Comparison of ENCODE assay signal across 8 cellular contexts in genomic region chr2:230798769-230799399, GRCh38.
DNase-seq lines count a peak whose midpoint lies in the region; ATAC-seq and TF ChIP-seq lines count a peak whose summit lies in the region.

No MANE protein-coding gene starts in this region.

- H3K9ac ChIP-seq in liver (ENCODE audit: low read depth in 1 of 2, low read length in 2 of 2) = no peak overlapping the region

- 52% methylated on average over 4 of the region's 4 CpGs for WGBS in liver

- no peak overlapping the region for H3K4me3 Mint-ChIP-seq in MCF 10A (ENCODE audit: unreplicated experiment)

- no peak overlapping the region for H3K27ac ChIP-seq in liver (ENCODE audit: low read depth in 1 of 2, low read length in 2 of 2)

- H3K9me3 ChIP-seq in liver (ENCODE audit: control insufficient read depth in 4 of 4, low read length in 3 of 4) = no peaks in the 10 kb centered on the region

- intact Hi-C loops in MCF 10A (cut with micrococcal nuclease) = loop anchor here (1.0 to 5.0 kb wide), 6 partner anchors 47 to 790 kb away; partner anchors contain the start of gene SP100

- CTCF ChIA-PET in MCF 10A (lab: Yijun Ruan, JAX) = interaction anchor here (0.5 to 3.2 kb wide), 49 partner anchors 9 to 998 kb away, joined by 3 to 21 read pairs (median 3); partner anchors contain the start of gene CAB39

- no peak overlapping the region for H3K27ac Mint-ChIP-seq in MCF 10A (ENCODE audit: low read depth, unreplicated experiment)

- peaks cover 1 to 15% (median 9%) of the 10 kb centered on the region in 4 donors for H3K36me3 ChIP-seq in liver (ENCODE audit: control insufficient read depth in 4 of 4, insufficient read depth in 3 of 4, low read depth in 1 of 4, low read length in 3 of 4)

- ATAC-seq in HG02840 (IDR thresholded peaks at IDR 0.05; ENCODE audit: low FRiP score, unreplicated experiment) (no peak), GM21717 (IDR thresholded peaks at IDR 0.05; ENCODE audit: unreplicated experiment) (no peak)

- TF ChIP-seq RAD21 in liver (IDR thresholded peaks at IDR 0.05) = peak; percentile 79 to 85

- TF ChIP-seq CTCF in MCF 10A (IDR thresholded peaks at IDR 0.05; ENCODE audit: unreplicated experiment) (peak; percentile 75), liver (IDR thresholded peaks at IDR 0.05; ENCODE audit: low read depth, low read length, missing input control) (peak; percentile 53)

- H3K4me3 ChIP-seq in liver (ENCODE audit: low read depth in 1 of 3, low read length in 3 of 3) = no peak overlapping the region

- H3K9me3 Mint-ChIP-seq in MCF 10A (ENCODE audit: unreplicated experiment) = peaks cover 6% of the 10 kb centered on the region

- peaks cover 9% of the 10 kb centered on the region for H3K4me1 Mint-ChIP-seq in MCF 10A (ENCODE audit: insufficient read depth, unreplicated experiment)

- no TSS peak for BruUV-seq in MCF 10A (replicated peaks; lab: Mats Ljungman, UMichigan)

- no peaks in the 10 kb centered on the region for H3K27me3 ChIP-seq in liver (ENCODE audit: control insufficient read depth in 4 of 4, insufficient read depth in 4 of 4, low read length in 3 of 4)

- no peaks in the 10 kb centered on the region for H3K27me3 Mint-ChIP-seq in MCF 10A (ENCODE audit: insufficient read depth, unreplicated experiment)

- DNase-seq in NCI-H2196 (lab: John Stamatoyannopoulos, UW; ENCODE audit: unreplicated experiment) (peak; percentile 66), NCI-H2196 treated with DMSO at 0.1 percent for 48 hours (lab: John Stamatoyannopoulos, UW; ENCODE audit: unreplicated experiment) (no peak), HuH-7 (ENCODE audit: low spot score) (peak; percentile 28), SHP77 treated with DMSO at 0.1 percent for 48 hours (lab: John Stamatoyannopoulos, UW) (peak; percentile 21), MCF 10A (ENCODE audit: unreplicated experiment) (peak; percentile 85)

- peaks cover 0 to 4% (median 2%) of the 10 kb centered on the region in 4 donors for H3K4me1 ChIP-seq in liver (ENCODE audit: control insufficient read depth in 4 of 4, insufficient read depth in 4 of 4, low read length in 3 of 4)

- POLR2A ChIA-PET in MCF 10A (lab: Yijun Ruan, JAX) = interaction anchor here (0.6 to 11.1 kb wide), 14 partner anchors 17 to 472 kb away, joined by 3 to 193 read pairs (median 3); partner anchors contain the start of genes CAB39 and SP140L

- peaks cover 66% of the 10 kb centered on the region for H3K36me3 Mint-ChIP-seq in MCF 10A (ENCODE audit: insufficient read depth, unreplicated experiment)

TF ChIP-seq in liver, 16 proteins besides CTCF, POLR2A, EP300 and RAD21:
- no peak for TF ChIP-seq FOXA2 (IDR thresholded peaks at IDR 0.05)
- TF ChIP-seq, protein P1, sequence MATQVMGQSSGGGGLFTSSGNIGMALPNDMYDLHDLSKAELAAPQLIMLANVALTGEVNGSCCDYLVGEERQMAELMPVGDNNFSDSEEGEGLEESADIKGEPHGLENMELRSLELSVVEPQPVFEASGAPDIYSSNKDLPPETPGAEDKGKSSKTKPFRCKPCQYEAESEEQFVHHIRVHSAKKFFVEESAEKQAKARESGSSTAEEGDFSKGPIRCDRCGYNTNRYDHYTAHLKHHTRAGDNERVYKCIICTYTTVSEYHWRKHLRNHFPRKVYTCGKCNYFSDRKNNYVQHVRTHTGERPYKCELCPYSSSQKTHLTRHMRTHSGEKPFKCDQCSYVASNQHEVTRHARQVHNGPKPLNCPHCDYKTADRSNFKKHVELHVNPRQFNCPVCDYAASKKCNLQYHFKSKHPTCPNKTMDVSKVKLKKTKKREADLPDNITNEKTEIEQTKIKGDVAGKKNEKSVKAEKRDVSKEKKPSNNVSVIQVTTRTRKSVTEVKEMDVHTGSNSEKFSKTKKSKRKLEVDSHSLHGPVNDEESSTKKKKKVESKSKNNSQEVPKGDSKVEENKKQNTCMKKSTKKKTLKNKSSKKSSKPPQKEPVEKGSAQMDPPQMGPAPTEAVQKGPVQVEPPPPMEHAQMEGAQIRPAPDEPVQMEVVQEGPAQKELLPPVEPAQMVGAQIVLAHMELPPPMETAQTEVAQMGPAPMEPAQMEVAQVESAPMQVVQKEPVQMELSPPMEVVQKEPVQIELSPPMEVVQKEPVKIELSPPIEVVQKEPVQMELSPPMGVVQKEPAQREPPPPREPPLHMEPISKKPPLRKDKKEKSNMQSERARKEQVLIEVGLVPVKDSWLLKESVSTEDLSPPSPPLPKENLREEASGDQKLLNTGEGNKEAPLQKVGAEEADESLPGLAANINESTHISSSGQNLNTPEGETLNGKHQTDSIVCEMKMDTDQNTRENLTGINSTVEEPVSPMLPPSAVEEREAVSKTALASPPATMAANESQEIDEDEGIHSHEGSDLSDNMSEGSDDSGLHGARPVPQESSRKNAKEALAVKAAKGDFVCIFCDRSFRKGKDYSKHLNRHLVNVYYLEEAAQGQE (IDR thresholded peaks at IDR 0.05) = no peak
- TF ChIP-seq NR2F2 (IDR thresholded peaks at IDR 0.05) = no peak
- TF ChIP-seq EGR1 (IDR thresholded peaks at IDR 0.05; ENCODE audit: low read depth in 2 of 2) = no peak
- no peak for TF ChIP-seq HNF4A (conservative IDR thresholded peaks at IDR 0.05)
- TF ChIP-seq, protein P2, sequence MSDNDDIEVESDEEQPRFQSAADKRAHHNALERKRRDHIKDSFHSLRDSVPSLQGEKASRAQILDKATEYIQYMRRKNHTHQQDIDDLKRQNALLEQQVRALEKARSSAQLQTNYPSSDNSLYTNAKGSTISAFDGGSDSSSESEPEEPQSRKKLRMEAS (IDR thresholded peaks at IDR 0.05) = no peak
- TF ChIP-seq, protein P3, sequence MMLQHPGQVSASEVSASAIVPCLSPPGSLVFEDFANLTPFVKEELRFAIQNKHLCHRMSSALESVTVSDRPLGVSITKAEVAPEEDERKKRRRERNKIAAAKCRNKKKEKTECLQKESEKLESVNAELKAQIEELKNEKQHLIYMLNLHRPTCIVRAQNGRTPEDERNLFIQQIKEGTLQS (IDR thresholded peaks at IDR 0.05) = no peak
- TF ChIP-seq RXRA (IDR thresholded peaks at IDR 0.05) = no peak
- TF ChIP-seq JUND (IDR thresholded peaks at IDR 0.05) = no peak
- no peak for TF ChIP-seq YY1 (IDR thresholded peaks at IDR 0.05)
- TF ChIP-seq ZBTB33 (IDR thresholded peaks at IDR 0.05) = no peak
- TF ChIP-seq TAF1 (conservative IDR thresholded peaks at IDR 0.05) = no peak
- no peak for TF ChIP-seq FOXA1 (IDR thresholded peaks at IDR 0.05)
- no peak for TF ChIP-seq GABPA (IDR thresholded peaks at IDR 0.05 in 1 of 2, conservative IDR thresholded peaks at IDR 0.05 in 1 of 2)
- no peak for TF ChIP-seq HNF4G (IDR thresholded peaks at IDR 0.05)
- no peak for TF ChIP-seq SP1 (IDR thresholded peaks at IDR 0.05)
